Comparison of ENCODE assay signal across 15 cellular contexts in genomic region chr17:32268734-32269288, GRCh38. TPM values are rescaled to one million over a fixed set of nuclear protein-coding genes. Genes with fewer than 3 reads are reported as not detected.
"Had no signal": no experiment of that assay in that cellular context is flagged by ENCODE, and none has a peak within 500 bp of the region (broad histone marks: within the 10 kb centered on the region; RNA-seq: fewer than 3 reads in every experiment).

No MANE protein-coding gene starts in this region.

- H2AFZ ChIP-seq: parathyroid adenoma had no signal

- H3K9me3 ChIP-seq: left ventricle myocardium inferior had no signal

- H3K27ac ChIP-seq: parathyroid adenoma had no signal

- H3K27ac Mint-ChIP-seq: activated CD4-positive, alpha-beta memory T cell treated with anti-CD3 and anti-CD28 coated beads, Interleukin-2, amount 10 ng/mL, durations not matched to agents 7 days and 5 days; activated CD8-positive, alpha-beta memory T cell treated with anti-CD3 and anti-CD28 coated beads, Interleukin-2, amount 10 ng/mL, durations not matched to agents 7 days and 5 days; activated naive CD8-positive, alpha-beta T cell treated with anti-CD3 and anti-CD28 coated beads, Interleukin-2, amount 10 ng/mL, durations not matched to agents 7 days and 5 days; immature natural killer cell; stimulated activated naive B cell treated with anti-CD40 and anti-IgM and Interleukin-4, amounts not matched to agents 10 μg/mL and 1 μg/mL and 100 μg/mL, for 72 hours had no signal

- DNase-seq: activated CD4-positive, alpha-beta memory T cell treated with anti-CD3 and anti-CD28 coated beads, Interleukin-2, amount 10 ng/mL, durations not matched to agents 7 days and 5 days; activated CD4-positive, alpha-beta T cell treated with anti-CD3 and anti-CD28 coated beads for 48 hours; activated CD4-positive, CD25-positive, alpha-beta regulatory T cell; activated CD8-positive, alpha-beta memory T cell treated with anti-CD3 and anti-CD28 coated beads, Interleukin-2, amount 10 ng/mL, durations not matched to agents 7 days and 5 days; activated naive CD4-positive, alpha-beta T cell treated with Interleukin-2 at 50 U/mL for 16 hours; activated naive CD8-positive, alpha-beta T cell treated with anti-CD3 and anti-CD28 coated beads, Interleukin-2, amount 10 ng/mL, durations not matched to agents 7 days and 5 days; foreskin melanocyte; immature natural killer cell; kidney glomerular epithelial cell; mammary epithelial cell; stimulated activated naive B cell treated with anti-CD40 and anti-IgM and Interleukin-4, amounts not matched to agents 10 μg/mL and 1 μg/mL and 100 μg/mL, for 72 hours; T1000 had no signal

- ATAC-seq: activated CD8-positive, alpha-beta memory T cell treated with anti-CD3 and anti-CD28 coated beads, Interleukin-2, amount 10 ng/mL, durations not matched to agents 7 days and 5 days; stimulated activated naive B cell treated with anti-CD40 and anti-IgM and Interleukin-4, amounts not matched to agents 10 μg/mL and 1 μg/mL and 100 μg/mL, for 72 hours had no signal

- H3K4me3 ChIP-seq: left ventricle myocardium inferior had no signal

- H3K79me2 ChIP-seq: parathyroid adenoma had no signal

- H3K36me3 Mint-ChIP-seq: activated CD8-positive, alpha-beta memory T cell treated with anti-CD3 and anti-CD28 coated beads, Interleukin-2, amount 10 ng/mL, durations not matched to agents 7 days and 5 days; activated naive CD8-positive, alpha-beta T cell treated with anti-CD3 and anti-CD28 coated beads, Interleukin-2, amount 10 ng/mL, durations not matched to agents 7 days and 5 days; immature natural killer cell; stimulated activated naive B cell treated with anti-CD40 and anti-IgM and Interleukin-4, amounts not matched to agents 10 μg/mL and 1 μg/mL and 100 μg/mL, for 72 hours had no signal

- H3K9me3 Mint-ChIP-seq: activated CD4-positive, alpha-beta memory T cell treated with anti-CD3 and anti-CD28 coated beads, Interleukin-2, amount 10 ng/mL, durations not matched to agents 7 days and 5 days; activated naive CD8-positive, alpha-beta T cell treated with anti-CD3 and anti-CD28 coated beads, Interleukin-2, amount 10 ng/mL, durations not matched to agents 7 days and 5 days; immature natural killer cell; stimulated activated naive B cell treated with anti-CD40 and anti-IgM and Interleukin-4, amounts not matched to agents 10 μg/mL and 1 μg/mL and 100 μg/mL, for 72 hours had no signal

- H3K4me3 Mint-ChIP-seq: activated CD4-positive, alpha-beta memory T cell treated with anti-CD3 and anti-CD28 coated beads, Interleukin-2, amount 10 ng/mL, durations not matched to agents 7 days and 5 days; activated CD8-positive, alpha-beta memory T cell treated with anti-CD3 and anti-CD28 coated beads, Interleukin-2, amount 10 ng/mL, durations not matched to agents 7 days and 5 days; activated naive CD8-positive, alpha-beta T cell treated with anti-CD3 and anti-CD28 coated beads, Interleukin-2, amount 10 ng/mL, durations not matched to agents 7 days and 5 days; stimulated activated naive B cell treated with anti-CD40 and anti-IgM and Interleukin-4, amounts not matched to agents 10 μg/mL and 1 μg/mL and 100 μg/mL, for 72 hours had no signal

- H3K36me3 ChIP-seq: left ventricle myocardium inferior had no signal

RNA-seq across cellular contexts. Expression of gene RHBDL3, which starts 3.2 kb away (rescaled TPM):
- total RNA-seq: epithelial cell of proximal tubule, mammary epithelial cell had no signal
- polyA plus RNA-seq: immature natural killer cell had no signal
